ENCODE assay signal across 21 cellular contexts in the genomic region with DNA sequence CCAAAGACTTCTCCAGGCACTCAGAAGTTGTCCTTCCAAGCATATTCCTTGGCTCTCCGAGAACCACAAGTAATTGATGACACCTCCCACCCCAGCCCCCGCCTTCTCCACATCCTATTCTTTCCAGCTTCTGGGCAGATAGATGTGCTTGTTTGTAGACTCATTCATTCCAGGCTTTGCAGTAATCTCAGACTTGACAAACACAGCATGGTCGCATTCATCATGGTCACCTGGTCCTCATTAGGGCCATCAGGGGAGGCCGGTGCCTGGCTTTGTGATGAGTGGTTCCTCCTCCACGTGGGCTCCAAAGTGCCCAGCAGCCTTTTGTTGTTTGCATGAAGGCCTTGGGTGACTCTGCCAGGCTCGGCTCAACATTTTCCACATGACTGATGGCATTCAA. TPM values are rescaled to one million over a fixed set of nuclear protein-coding genes. Genes with fewer than 3 reads are reported as not detected.
DNase-seq lines count a peak whose midpoint lies in the region; ATAC-seq lines count a peak whose summit lies in the region.
"Had no signal": no experiment of that assay in that cellular context is flagged by ENCODE, and none has a peak within 500 bp of the region (broad histone marks: within the 10 kb centered on the region; RNA-seq: fewer than 3 reads in every experiment).

No MANE protein-coding gene starts in this region.

- H3K23ac ChIP-seq in neuronal stem cell (ENCODE audit: low read depth, low read length, poor library complexity), result no peak overlapping the region

- no peak overlapping the region for H2AK5ac ChIP-seq in neuronal stem cell (ENCODE audit: low read depth, low read length)

- H3K36me3 ChIP-seq in neuronal stem cell (replicated peaks in 1 of 2; ENCODE audit: control insufficient read depth in 2 of 2, insufficient read depth in 2 of 2, low read length in 2 of 2), result no peaks in the 10 kb centered on the region

- H3K4ac ChIP-seq in neuronal stem cell (ENCODE audit: low read length), result no peak overlapping the region

- no peak overlapping the region for H3K18ac ChIP-seq in neuronal stem cell (ENCODE audit: low read length)

- no peak overlapping the region for H2AFZ ChIP-seq in neuronal stem cell (ENCODE audit: low read length)

- no peaks in the 10 kb centered on the region for H3K9me3 ChIP-seq in neuronal stem cell (replicated peaks in 1 of 2; ENCODE audit: control insufficient read depth in 2 of 2, insufficient read depth in 1 of 2, low read depth in 1 of 2, low read length in 2 of 2)
- no peaks in the 10 kb centered on the region for H3K9me3 ChIP-seq in T-helper 17 cell (ENCODE audit: control insufficient read depth, low read length, poor library complexity, severe bottlenecking)

- H2BK120ac ChIP-seq in neuronal stem cell (ENCODE audit: low read depth, low read length), result no peak overlapping the region

- no peaks in the 10 kb centered on the region for H3K36me3 Mint-ChIP-seq in activated T-helper 1 cell treated with anti-CD3 and anti-CD28 coated beads, Interleukin-12 subunit alpha, Interleukin-12 subunit beta, Interleukin-2, Interleukin-4 antibody, amounts not matched to agents 30 ng/mL and 10 ng/mL and 1 ng/mL, durations not matched to agents 14 hours and 24 hours and 36 hours (ENCODE audit: low read depth)
- peaks cover 2% of the 10 kb centered on the region for H3K36me3 Mint-ChIP-seq in T-helper 17 cell (ENCODE audit: low read depth)
- no peaks in the 10 kb centered on the region for H3K36me3 Mint-ChIP-seq in activated CD4-positive, alpha-beta T cell treated with anti-CD3 and anti-CD28 coated beads, Interleukin-2, amount 10 ng/mL, durations not matched to agents 7 days and 5 days (ENCODE audit: low read depth)

- H3K14ac ChIP-seq in neuronal stem cell (ENCODE audit: low read length), result no peak overlapping the region

- no peak overlapping the region for H3K4me2 ChIP-seq in neuronal stem cell (ENCODE audit: insufficient read depth, low read length, poor library complexity, severe bottlenecking)

- POLR2A ChIA-PET in activated CD4-positive, alpha-beta T cell treated with anti-CD3 and anti-CD28 coated beads, Interleukin-2, amount 10 ng/mL, durations not matched to agents 7 days and 5 days (lab: Charles Lee), result no interaction called here

- no peak overlapping the region for H3K4me3 ChIP-seq in neuronal stem cell (ENCODE audit: low read length in 2 of 2)

- no peak overlapping the region for H3K27ac Mint-ChIP-seq in activated T-helper 1 cell treated with anti-CD3 and anti-CD28 coated beads, Interleukin-12 subunit alpha, Interleukin-12 subunit beta, Interleukin-2, Interleukin-4 antibody, amounts not matched to agents 30 ng/mL and 10 ng/mL and 1 ng/mL, durations not matched to agents 14 hours and 24 hours and 36 hours
- H3K27ac Mint-ChIP-seq in T-helper 17 cell, result no peak overlapping the region
- H3K27ac Mint-ChIP-seq in activated CD4-positive, alpha-beta T cell treated with anti-CD3 and anti-CD28 coated beads, Interleukin-2, amount 10 ng/mL, durations not matched to agents 7 days and 5 days, result no peak overlapping the region
- H3K27ac Mint-ChIP-seq: activated CD8-positive, alpha-beta T cell treated with anti-CD3 and anti-CD28 coated beads, Interleukin-2, amount 10 ng/mL, durations not matched to agents 7 days and 5 days; stimulated activated naive CD8-positive, alpha-beta T cell treated with anti-CD3 and anti-CD28 coated beads, Interleukin-15, amount 100 ng/mL, for 72 hours; T-helper 1 cell treated with Interleukin-12 subunit alpha and Interleukin-12 subunit beta and Interleukin-4 antibody, amounts not matched to agents 30 μg/mL and 1 μg/mL, for 36 hours had no signal

- peaks cover 0 to 18% of the 10 kb centered on the region in 2 donors for H3K4me1 ChIP-seq in neuronal stem cell (ENCODE audit: control insufficient read depth in 2 of 2, insufficient read depth in 1 of 2, low read depth in 1 of 2, low read length in 2 of 2)

- no peaks in the 10 kb centered on the region for H3K79me1 ChIP-seq in neuronal stem cell (ENCODE audit: low read depth, low read length)

- no peak overlapping the region for H3K9ac ChIP-seq in neuronal stem cell (ENCODE audit: low read depth, low read length, poor library complexity)

- no peak overlapping the region for H2BK15ac ChIP-seq in neuronal stem cell (ENCODE audit: low read length)

- H3K27me3 ChIP-seq in neuronal stem cell (ENCODE audit: control insufficient read depth in 3 of 3, insufficient read depth in 3 of 3, low read depth in 1 of 3, low read length in 3 of 3), result no peaks in the 10 kb centered on the region

- H3K4me3 Mint-ChIP-seq in activated T-helper 1 cell treated with anti-CD3 and anti-CD28 coated beads, Interleukin-12 subunit alpha, Interleukin-12 subunit beta, Interleukin-2, Interleukin-4 antibody, amounts not matched to agents 30 ng/mL and 10 ng/mL and 1 ng/mL, durations not matched to agents 14 hours and 24 hours and 36 hours, result no peak overlapping the region
- no peak overlapping the region for H3K4me3 Mint-ChIP-seq in T-helper 17 cell
- no peak overlapping the region for H3K4me3 Mint-ChIP-seq in activated CD4-positive, alpha-beta T cell treated with anti-CD3 and anti-CD28 coated beads, Interleukin-2, amount 10 ng/mL, durations not matched to agents 7 days and 5 days
- H3K4me3 Mint-ChIP-seq: activated CD8-positive, alpha-beta T cell treated with anti-CD3 and anti-CD28 coated beads, Interleukin-2, amount 10 ng/mL, durations not matched to agents 7 days and 5 days; central memory CD8-positive, alpha-beta T cell; stimulated activated naive CD8-positive, alpha-beta T cell treated with anti-CD3 and anti-CD28 coated beads, Interleukin-15, amount 100 ng/mL, for 72 hours; T-helper 1 cell treated with Interleukin-12 subunit alpha and Interleukin-12 subunit beta and Interleukin-4 antibody, amounts not matched to agents 30 μg/mL and 1 μg/mL, for 36 hours had no signal

- H4K91ac ChIP-seq in neuronal stem cell (ENCODE audit: low read depth, low read length, poor library complexity), result no peak overlapping the region

- no peak for ATAC-seq in T-helper 17 cell
- ATAC-seq: activated CD8-positive, alpha-beta T cell treated with anti-CD3 and anti-CD28 coated beads, Interleukin-2, amount 10 ng/mL, durations not matched to agents 7 days and 5 days; Right ventricle myocardium inferior; sciatic nerve; stimulated activated naive CD8-positive, alpha-beta T cell treated with anti-CD3 and anti-CD28 coated beads, Interleukin-15, amount 100 ng/mL, for 72 hours had no signal

- no peak overlapping the region for H2BK12ac ChIP-seq in neuronal stem cell (ENCODE audit: low read length)

- H3K27me3 Mint-ChIP-seq in activated T-helper 1 cell treated with anti-CD3 and anti-CD28 coated beads, Interleukin-12 subunit alpha, Interleukin-12 subunit beta, Interleukin-2, Interleukin-4 antibody, amounts not matched to agents 30 ng/mL and 10 ng/mL and 1 ng/mL, durations not matched to agents 14 hours and 24 hours and 36 hours (ENCODE audit: insufficient read depth), result peaks cover 3% of the 10 kb centered on the region
- peaks cover 29% of the 10 kb centered on the region for H3K27me3 Mint-ChIP-seq in T-helper 17 cell
- H3K27me3 Mint-ChIP-seq in activated CD4-positive, alpha-beta T cell treated with anti-CD3 and anti-CD28 coated beads, Interleukin-2, amount 10 ng/mL, durations not matched to agents 7 days and 5 days, result no peaks in the 10 kb centered on the region
- H3K27me3 Mint-ChIP-seq: stimulated activated naive CD8-positive, alpha-beta T cell treated with anti-CD3 and anti-CD28 coated beads, Interleukin-15, amount 100 ng/mL, for 72 hours had no signal

- CTCF ChIA-PET in activated CD4-positive, alpha-beta T cell treated with anti-CD3 and anti-CD28 coated beads, Interleukin-2, amount 10 ng/mL, durations not matched to agents 7 days and 5 days (lab: Charles Lee), result no interaction called here

- no CpG with 5 or more reads among the region's 6 CpGs for WGBS in neuronal stem cell (ENCODE audit: extremely low coverage in 2 of 2, insufficient read length in 2 of 2, insufficient replicate concordance in 1 of 2), 2 donors

- H3K9me3 Mint-ChIP-seq in activated T-helper 1 cell treated with anti-CD3 and anti-CD28 coated beads, Interleukin-12 subunit alpha, Interleukin-12 subunit beta, Interleukin-2, Interleukin-4 antibody, amounts not matched to agents 30 ng/mL and 10 ng/mL and 1 ng/mL, durations not matched to agents 14 hours and 24 hours and 36 hours, result no peaks in the 10 kb centered on the region
- no peaks in the 10 kb centered on the region for H3K9me3 Mint-ChIP-seq in activated CD4-positive, alpha-beta T cell treated with anti-CD3 and anti-CD28 coated beads, Interleukin-2, amount 10 ng/mL, durations not matched to agents 7 days and 5 days
- H3K9me3 Mint-ChIP-seq: central memory CD8-positive, alpha-beta T cell; stimulated activated naive CD8-positive, alpha-beta T cell treated with anti-CD3 and anti-CD28 coated beads, Interleukin-15, amount 100 ng/mL, for 72 hours; T-helper 1 cell treated with Interleukin-12 subunit alpha and Interleukin-12 subunit beta and Interleukin-4 antibody, amounts not matched to agents 30 μg/mL and 1 μg/mL, for 36 hours had no signal

- no peak overlapping the region for H2BK5ac ChIP-seq in neuronal stem cell (ENCODE audit: low read length)

- DNase-seq in COLO668 (lab: John Stamatoyannopoulos, UW; ENCODE audit: unreplicated experiment) (peak; percentile 43), NCI-H345 (lab: John Stamatoyannopoulos, UW) (peak; percentile 71), astrocyte of the hippocampus (ENCODE audit: low read depth, low spot score) (peak; percentile 87), neuronal stem cell (ENCODE audit: low spot score) (peak; percentile 43), H4 (ENCODE audit: low spot score) (no peak), T-helper 17 cell (no peak)
- DNase-seq in activated T-helper 1 cell treated with anti-CD3 and anti-CD28 coated beads, Interleukin-12 subunit alpha, Interleukin-12 subunit beta, Interleukin-2, Interleukin-4 antibody, amounts not matched to agents 30 ng/mL and 10 ng/mL and 1 ng/mL, durations not matched to agents 14 hours and 24 hours and 36 hours (ENCODE audit: low spot score), result no peak
- no peak for DNase-seq in activated CD4-positive, alpha-beta T cell treated with anti-CD3 and anti-CD28 coated beads, Interleukin-2, amount 10 ng/mL, durations not matched to agents 7 days and 5 days
- DNase-seq: activated CD8-positive, alpha-beta T cell treated with anti-CD3 and anti-CD28 coated beads, Interleukin-2, amount 10 ng/mL, durations not matched to agents 7 days and 5 days; effector CD8-positive, alpha-beta T cell; hippocampal formation; KG1; midbrain; stimulated activated naive CD8-positive, alpha-beta T cell treated with anti-CD3 and anti-CD28 coated beads, Interleukin-15, amount 100 ng/mL, for 72 hours had no signal

- intact Hi-C loops in activated T-helper 1 cell treated with anti-CD3 and anti-CD28 coated beads, Interleukin-12 subunit alpha, Interleukin-12 subunit beta, Interleukin-2, Interleukin-4 antibody, amounts not matched to agents 30 ng/mL and 10 ng/mL and 1 ng/mL, durations not matched to agents 14 hours and 24 hours and 36 hours (cut with micrococcal nuclease), result no loop called here

- H4K8ac ChIP-seq in neuronal stem cell (ENCODE audit: low read depth, low read length), result no peak overlapping the region

- peak overlapping the region; percentile 60 for H3K27ac ChIP-seq in neuronal stem cell (replicated peaks; ENCODE audit: low read length)

- H3K4me1 Mint-ChIP-seq in activated T-helper 1 cell treated with anti-CD3 and anti-CD28 coated beads, Interleukin-12 subunit alpha, Interleukin-12 subunit beta, Interleukin-2, Interleukin-4 antibody, amounts not matched to agents 30 ng/mL and 10 ng/mL and 1 ng/mL, durations not matched to agents 14 hours and 24 hours and 36 hours (ENCODE audit: low read depth), result peaks cover 14% of the 10 kb centered on the region
- no peaks in the 10 kb centered on the region for H3K4me1 Mint-ChIP-seq in T-helper 17 cell
- no peaks in the 10 kb centered on the region for H3K4me1 Mint-ChIP-seq in activated CD4-positive, alpha-beta T cell treated with anti-CD3 and anti-CD28 coated beads, Interleukin-2, amount 10 ng/mL, durations not matched to agents 7 days and 5 days

RNA-seq across cellular contexts. Expression of gene KCNE2, which starts 28.5 kb away (rescaled TPM):
- 0.96 TPM for polyA plus RNA-seq in neuronal stem cell (2013, experiment 1 of 2)
- 1.2 TPM for polyA plus RNA-seq in neuronal stem cell (2013, experiment 2 of 2)
- total RNA-seq in H4 (2014; rRNA removed; shearing (Covaris generic)), result not detected in 2 replicates
- not detected in 2 replicates for total RNA-seq in activated T-helper 1 cell treated with anti-CD3 and anti-CD28 coated beads, Interleukin-12 subunit alpha, Interleukin-12 subunit beta, Interleukin-2, Interleukin-4 antibody, amounts not matched to agents 30 ng/mL and 10 ng/mL and 1 ng/mL, durations not matched to agents 14 hours and 24 hours and 36 hours
- not detected for total RNA-seq in T-helper 17 cell
- total RNA-seq in activated CD4-positive, alpha-beta T cell treated with anti-CD3 and anti-CD28 coated beads, Interleukin-2, amount 10 ng/mL, durations not matched to agents 7 days and 5 days, result not detected
- total RNA-seq: activated CD8-positive, alpha-beta T cell treated with anti-CD3 and anti-CD28 coated beads, Interleukin-2, amount 10 ng/mL, durations not matched to agents 7 days and 5 days; fibroblast of villous mesenchyme; kidney epithelial cell; Right ventricle myocardium inferior had no signal
- polyA plus RNA-seq: AG04450 had no signal

RNA-seq across cellular contexts. Expression of gene SMIM11, which starts 40.0 kb away (rescaled TPM):
- polyA plus RNA-seq in neuronal stem cell (2013, experiment 1 of 2), result 7.6 TPM
- 14.7 TPM for polyA plus RNA-seq in neuronal stem cell (2013, experiment 2 of 2)
- 25.5 and 33.3 TPM in 2 replicates for total RNA-seq in H4 (2014; rRNA removed; shearing (Covaris generic))
- total RNA-seq in activated T-helper 1 cell treated with anti-CD3 and anti-CD28 coated beads, Interleukin-12 subunit alpha, Interleukin-12 subunit beta, Interleukin-2, Interleukin-4 antibody, amounts not matched to agents 30 ng/mL and 10 ng/mL and 1 ng/mL, durations not matched to agents 14 hours and 24 hours and 36 hours, result 7.1 and 18.7 TPM in 2 replicates
- total RNA-seq in T-helper 17 cell, result 1 to 10 TPM in 1 of 2 donors, under 1 TPM in 1; 0.90 to 4.3 TPM
- total RNA-seq in activated CD4-positive, alpha-beta T cell treated with anti-CD3 and anti-CD28 coated beads, Interleukin-2, amount 10 ng/mL, durations not matched to agents 7 days and 5 days, result 10 to 100 TPM; 17.7 to 21.1 TPM

Comparison
In these comparisons a context has a peak if more than half of its experiments do, and no peak if none do; other contexts are left out.
1. DNase-seq: peak in COLO668 (single experiment), NCI-H345 (single experiment), astrocyte of the hippocampus (single experiment) and neuronal stem cell (single experiment); none in H4 (single experiment), activated T-helper 1 cell treated with anti-CD3 and anti-CD28 coated beads, Interleukin-12 subunit alpha, Interleukin-12 subunit beta, Interleukin-2, Interleukin-4 antibody, amounts not matched to agents 30 ng/mL and 10 ng/mL and 1 ng/mL, durations not matched to agents 14 hours and 24 hours and 36 hours (single experiment), T-helper 17 cell (0 of 3) and activated CD4-positive, alpha-beta T cell treated with anti-CD3 and anti-CD28 coated beads, Interleukin-2, amount 10 ng/mL, durations not matched to agents 7 days and 5 days (single experiment).